ENCODE assay signal across 9 cellular contexts in genomic region chr1:226185153-226186036, GRCh38. TPM values are rescaled to one million over a fixed set of nuclear protein-coding genes. Genes with fewer than 3 reads are reported as not detected.
A peak's percentile ranks its signal among the peaks of the same experiment; 100 is the strongest.
DNase-seq lines count a peak whose midpoint lies in the region; ATAC-seq and TF ChIP-seq lines count a peak whose summit lies in the region.
"Had no signal": no experiment of that assay in that cellular context is flagged by ENCODE, and none has a peak within 500 bp of the region (broad histone marks: within the 10 kb centered on the region; RNA-seq: fewer than 3 reads in every experiment).

No MANE protein-coding gene starts in this region.

- H3K27me3 Mint-ChIP-seq in activated T-helper 17 cell treated with anti-CD3 and anti-CD28 coated beads, Interleukin-2, amount 50 U/mL, for 72 hours, result no peaks in the 10 kb centered on the region

- peak overlapping the region; percentile 97 for H3K27ac Mint-ChIP-seq in activated T-helper 17 cell treated with anti-CD3 and anti-CD28 coated beads, Interleukin-2, amount 50 U/mL, for 72 hours

- H3K4me1 ChIP-seq in left ventricle myocardium inferior, result peaks cover 69% of the 10 kb centered on the region
- peaks cover 6% of the 10 kb centered on the region; the same call in 1 of the 2 replicates for H3K4me1 ChIP-seq in iPS-20b (ENCODE audit: insufficient read depth, low read length)

- intact Hi-C loops in left ventricle myocardium inferior (cut with micrococcal nuclease) (no loop called here), left cardiac atrium (cut with DNase I) (no loop called here)

- H3K27ac ChIP-seq in left ventricle myocardium inferior (replicated peaks), result peak overlapping the region; percentile 97
- H3K27ac ChIP-seq in iPS-20b (ENCODE audit: low read length), result no peak overlapping the region
- no peak overlapping the region for H3K27ac ChIP-seq in caudate nucleus (ENCODE audit: low read depth, low read length)

- no peaks in the 10 kb centered on the region for H3K9me3 ChIP-seq in left ventricle myocardium inferior (replicated peaks)
- H3K9me3 ChIP-seq in iPS-20b (ENCODE audit: insufficient read depth, low read depth, low read length), result no peaks in the 10 kb centered on the region

- TF ChIP-seq CTCF in left ventricle myocardium inferior (IDR thresholded peaks at IDR 0.05; ENCODE audit: borderline replicate concordance), result no peak

- H3K36me3 ChIP-seq in left ventricle myocardium inferior, result peaks cover 9% of the 10 kb centered on the region
- H3K36me3 ChIP-seq in iPS-20b (ENCODE audit: insufficient read depth, low read depth, low read length), result peaks cover 15% of the 10 kb centered on the region; the same call in 1 of the 2 replicates

- H3K4me1 Mint-ChIP-seq in activated T-helper 17 cell treated with anti-CD3 and anti-CD28 coated beads, Interleukin-2, amount 50 U/mL, for 72 hours, result peaks cover 21% of the 10 kb centered on the region

- H3K4me3 ChIP-seq in left ventricle myocardium inferior (peak overlapping the region; percentile 98), iPS-20b (ENCODE audit: low read length) (peak overlapping the region; percentile 96)

- H3K4me3 Mint-ChIP-seq in activated T-helper 17 cell treated with anti-CD3 and anti-CD28 coated beads, Interleukin-2, amount 50 U/mL, for 72 hours, result peak overlapping the region; percentile 98

- no peak for ATAC-seq in left cardiac atrium
- ATAC-seq in activated T-helper 17 cell treated with anti-CD3 and anti-CD28 coated beads, Interleukin-2, amount 50 U/mL, for 72 hours (replicated peaks), result no peak
- ATAC-seq in HG03521 (IDR thresholded peaks at IDR 0.05; ENCODE audit: unreplicated experiment), result no peak

- no peaks in the 10 kb centered on the region for H3K9me3 Mint-ChIP-seq in activated T-helper 17 cell treated with anti-CD3 and anti-CD28 coated beads, Interleukin-2, amount 50 U/mL, for 72 hours

- H3K9ac ChIP-seq in iPS-20b (ENCODE audit: low read depth, low read length), result peak overlapping the region; percentile 93

- DNase-seq in left ventricle myocardium inferior (no peak), left cardiac atrium (no peak), stromal cell of bone marrow (ENCODE audit: low read depth) (peak; percentile 41), DMS114 treated with DMSO at 0.1 percent for 48 hours (lab: John Stamatoyannopoulos, UW; ENCODE audit: unreplicated experiment) (no peak), caudate nucleus (lab: John Stamatoyannopoulos, UW) (no peak)

- peaks cover 46% of the 10 kb centered on the region for H3K36me3 Mint-ChIP-seq in activated T-helper 17 cell treated with anti-CD3 and anti-CD28 coated beads, Interleukin-2, amount 50 U/mL, for 72 hours (ENCODE audit: low read depth)

- H3K27me3 ChIP-seq in left ventricle myocardium inferior (ENCODE audit: low read depth), result no peaks in the 10 kb centered on the region
- no peaks in the 10 kb centered on the region for H3K27me3 ChIP-seq in iPS-20b (ENCODE audit: insufficient read depth, low read length)

RNA-seq across cellular contexts. Expression of gene ACBD3, which starts 1.1 kb away (rescaled TPM):
- total RNA-seq in left ventricle myocardium inferior (29.6 TPM), left cardiac atrium (10 to 100 TPM; 25.4 to 40.8 TPM)
- 10 to 100 TPM; 20.3 to 23.9 TPM for total RNA-seq in activated T-helper 17 cell treated with anti-CD3 and anti-CD28 coated beads, Interleukin-2, amount 50 U/mL, for 72 hours

RNA-seq across cellular contexts. Expression of gene MIXL1, which starts 38.1 kb away (rescaled TPM):
- total RNA-seq in left ventricle myocardium inferior (not detected), left cardiac atrium (not detected)
- under 1 TPM in 1 of 2 donors, not detected in 1; 0.15 TPM for total RNA-seq in activated T-helper 17 cell treated with anti-CD3 and anti-CD28 coated beads, Interleukin-2, amount 50 U/mL, for 72 hours
- total RNA-seq: pulmonary artery endothelial cell had no signal
